1 cellular context compared by ENCODE assay signal in genomic region chr16:10949424-10949970, GRCh38.
TF ChIP-seq lines count a peak whose summit lies in the region.

No MANE protein-coding gene starts in this region.

TF ChIP-seq in HEK293, 187 proteins besides CTCF, POLR2A, EP300 and RAD21 (continued from another document):
- TF ChIP-seq PRDM10 (tag by site-specific recombination; IDR thresholded peaks at IDR 0.05): 0 out of 2 replicates have a peak, but pooled peaks have one; percentile 8
- peak; percentile 39; the same call in 1 of the 2 replicates for TF ChIP-seq OSR2 (tag by site-specific recombination; IDR thresholded peaks at IDR 0.05)
- no peak for TF ChIP-seq ZSCAN30 (tag by site-specific recombination; IDR thresholded peaks at IDR 0.05)
- no peak for TF ChIP-seq HOXA7 (CRISPR knock-in tag; IDR thresholded peaks at IDR 0.05; ENCODE audit: borderline replicate concordance)
- TF ChIP-seq ZBTB49 (tag by site-specific recombination; IDR thresholded peaks at IDR 0.05; ENCODE audit: low read depth): no peak
- TF ChIP-seq SCRT1 (tag by site-specific recombination; IDR thresholded peaks at IDR 0.05; ENCODE audit: borderline replicate concordance): no peak
- TF ChIP-seq ZNF692 (tag by site-specific recombination; IDR thresholded peaks at IDR 0.05): no peak
- no peak for TF ChIP-seq ZNF184 (tag by site-specific recombination; IDR thresholded peaks at IDR 0.05)
- no peak for TF ChIP-seq ZSCAN18 (tag by site-specific recombination; IDR thresholded peaks at IDR 0.05)
- no peak for TF ChIP-seq ZNF549 (tag by site-specific recombination; IDR thresholded peaks at IDR 0.05)
- no peak for TF ChIP-seq ZBTB44 (tag by site-specific recombination; IDR thresholded peaks at IDR 0.05)
- TF ChIP-seq ZNF48 (tag by site-specific recombination; IDR thresholded peaks at IDR 0.05): no peak
- peak; percentile 25; the same call in 1 of the 2 replicates for TF ChIP-seq ZBTB17 (tag by site-specific recombination; IDR thresholded peaks at IDR 0.05)
- peak; percentile 85 for TF ChIP-seq ZIC2 (tag by site-specific recombination; IDR thresholded peaks at IDR 0.05)
- 0 out of 2 replicates have a peak, but pooled peaks have one; percentile 4 for TF ChIP-seq SP2 (tag by site-specific recombination; IDR thresholded peaks at IDR 0.05)
- no peak for TF ChIP-seq GFI1B (tag by site-specific recombination; IDR thresholded peaks at IDR 0.05)
- 0 out of 2 replicates have a peak, but pooled peaks have one; percentile 36 for TF ChIP-seq ZNF600 (tag by site-specific recombination; IDR thresholded peaks at IDR 0.05)
- no peak for TF ChIP-seq ZNF624 (tag by site-specific recombination; IDR thresholded peaks at IDR 0.05)
- TF ChIP-seq PRDM2 (tag by site-specific recombination; IDR thresholded peaks at IDR 0.05; ENCODE audit: borderline replicate concordance): no peak
- TF ChIP-seq ZSCAN4 (tag by site-specific recombination; IDR thresholded peaks at IDR 0.05): no peak
- no peak for TF ChIP-seq MYNN (tag by site-specific recombination; IDR thresholded peaks at IDR 0.05; ENCODE audit: borderline replicate concordance)
- no peak for TF ChIP-seq ZBTB7A (tag by site-specific recombination; IDR thresholded peaks at IDR 0.05; ENCODE audit: low read depth)
- no peak for TF ChIP-seq GLI4 (tag by site-specific recombination; IDR thresholded peaks at IDR 0.05)
- TF ChIP-seq GLIS1 (tag by site-specific recombination; IDR thresholded peaks at IDR 0.05): peak; percentile 65
- no peak for TF ChIP-seq ZNF266 (tag by site-specific recombination; IDR thresholded peaks at IDR 0.05; ENCODE audit: low read depth)
- no peak for TF ChIP-seq KLF10 (tag by site-specific recombination; IDR thresholded peaks at IDR 0.05)
- peak; percentile 87 for TF ChIP-seq ZNF10 (tag by site-specific recombination; IDR thresholded peaks at IDR 0.05)
- no peak for TF ChIP-seq ZNF707 (tag by site-specific recombination; IDR thresholded peaks at IDR 0.05)
- TF ChIP-seq ZNF658 (tag by site-specific recombination; IDR thresholded peaks at IDR 0.05): no peak
- no peak for TF ChIP-seq TCF7L2 (IDR thresholded peaks at IDR 0.05; ENCODE audit: borderline replicate concordance, low read depth, low read length)
- TF ChIP-seq AEBP2 (tag by site-specific recombination; IDR thresholded peaks at IDR 0.05; ENCODE audit: borderline replicate concordance): no peak
